ENCODE assay signal across 8 cellular contexts in genomic region chr6:109379706-109380105, GRCh38. TPM values are rescaled to one million over a fixed set of nuclear protein-coding genes. Genes with fewer than 3 reads are reported as not detected.
A peak's percentile ranks its signal among the peaks of the same experiment; 100 is the strongest.
DNase-seq lines count a peak whose midpoint lies in the region; ATAC-seq, FAIRE-seq and TF ChIP-seq lines count a peak whose summit lies in the region.

No MANE protein-coding gene starts in this region.

- H3K4me3 ChIP-seq in keratinocyte (ENCODE audit: control insufficient read depth in 2 of 3, extremely low read depth in 1 of 3, insufficient read depth in 2 of 3, low read depth in 1 of 3, low read length in 3 of 3), result peak overlapping the region; percentile 60 to 78 (median 71)
- peak overlapping the region; percentile 98 to 99 for H3K4me3 ChIP-seq in testis

- H3K27me3 Mint-ChIP-seq in activated CD8-positive, alpha-beta memory T cell treated with anti-CD3 and anti-CD28 coated beads, Interleukin-2, amount 10 ng/mL, durations not matched to agents 7 days and 5 days, result no peaks in the 10 kb centered on the region

- DNase-seq in activated CD8-positive, alpha-beta memory T cell treated with anti-CD3 and anti-CD28 coated beads, Interleukin-2, amount 10 ng/mL, durations not matched to agents 7 days and 5 days, result no peak
- no peak for DNase-seq in activated CD8-positive, alpha-beta memory T cell treated with anti-CD3 and anti-CD28 coated beads, Interleukin-2, amount 50 U/mL, for 4 hours
- DNase-seq in activated naive CD4-positive, alpha-beta T cell treated with anti-CD3 and anti-CD28 coated beads, Interleukin-2, amount 50 U/mL, for 72 hours (ENCODE audit: low spot score in 2 of 2), result no peak
- DNase-seq in keratinocyte (ENCODE audit: low read depth, low spot score) (no peak), testis (no peak), NCI-H748 (lab: John Stamatoyannopoulos, UW; ENCODE audit: unreplicated experiment) (no peak), NCI-H1105 (lab: John Stamatoyannopoulos, UW) (no peak)

- H3K36me3 Mint-ChIP-seq in activated CD8-positive, alpha-beta memory T cell treated with anti-CD3 and anti-CD28 coated beads, Interleukin-2, amount 10 ng/mL, durations not matched to agents 7 days and 5 days, result peaks cover 57% of the 10 kb centered on the region
- H3K36me3 Mint-ChIP-seq in activated naive CD4-positive, alpha-beta T cell treated with anti-CD3 and anti-CD28 coated beads, Interleukin-2, amount 50 U/mL, for 72 hours, result peaks cover 49 to 50% of the 10 kb centered on the region in 2 donors

- H3K79me2 ChIP-seq in keratinocyte (ENCODE audit: control insufficient read depth, insufficient read depth, low read length), result peaks cover 51% of the 10 kb centered on the region

- peak overlapping the region; percentile 92 for H3K4me3 Mint-ChIP-seq in activated CD8-positive, alpha-beta memory T cell treated with anti-CD3 and anti-CD28 coated beads, Interleukin-2, amount 10 ng/mL, durations not matched to agents 7 days and 5 days

- no peaks in the 10 kb centered on the region for H3K9me3 ChIP-seq in keratinocyte (ENCODE audit: control insufficient read depth, low read depth, low read length)
- H3K9me3 ChIP-seq in testis, result no peaks in the 10 kb centered on the region

- TF ChIP-seq CTCF in keratinocyte (optimal IDR thresholded peaks at IDR 0.05 in 1 of 3, IDR thresholded peaks at IDR 0.05 in 1 of 3, conservative IDR thresholded peaks at IDR 0.05 in 1 of 3; ENCODE audit: extremely low read depth in 1 of 3, insufficient read depth in 2 of 3, low read length in 3 of 3), result no peak
- TF ChIP-seq CTCF in testis (IDR thresholded peaks at IDR 0.05), result no peak

- WGBS in testis, 2 donors, result 25 to 30% methylated on average over 2 of the region's 2 CpGs

- peak overlapping the region; percentile 69 for H3K4me2 ChIP-seq in keratinocyte (ENCODE audit: control insufficient read depth, extremely low read depth, insufficient read depth, low read depth, low read length)

- H3K36me3 ChIP-seq in keratinocyte (ENCODE audit: control insufficient read depth in 2 of 2, extremely low read depth in 1 of 2, insufficient read depth in 2 of 2, low read length in 2 of 2) (peaks cover 5 to 19% of the 10 kb centered on the region in 2 experiments), testis (ENCODE audit: low read depth, missing control alignments) (no peaks in the 10 kb centered on the region)

- CTCF ChIA-PET in activated CD8-positive, alpha-beta memory T cell treated with anti-CD3 and anti-CD28 coated beads, Interleukin-2, amount 10 ng/mL, durations not matched to agents 7 days and 5 days (lab: Charles Lee), result interaction anchor here (1.3 to 1.4 kb wide), 2 partner anchors 9 to 102 kb away, joined by 3 to 4 read pairs; no protein-coding TSS in a partner anchor

- H3K4me1 Mint-ChIP-seq in activated CD8-positive, alpha-beta memory T cell treated with anti-CD3 and anti-CD28 coated beads, Interleukin-2, amount 10 ng/mL, durations not matched to agents 7 days and 5 days, result peaks cover 46% of the 10 kb centered on the region

- peak overlapping the region; percentile 97 for H3K27ac Mint-ChIP-seq in activated CD8-positive, alpha-beta memory T cell treated with anti-CD3 and anti-CD28 coated beads, Interleukin-2, amount 10 ng/mL, durations not matched to agents 7 days and 5 days
- H3K27ac Mint-ChIP-seq in activated naive CD4-positive, alpha-beta T cell treated with anti-CD3 and anti-CD28 coated beads, Interleukin-2, amount 50 U/mL, for 72 hours, result peak overlapping the region; percentile 97 to 98

- peak overlapping the region; percentile 95 for H3K9ac ChIP-seq in keratinocyte (ENCODE audit: control insufficient read depth, extremely low read depth, insufficient read depth, low read length)

- H3K9me3 Mint-ChIP-seq in activated CD8-positive, alpha-beta memory T cell treated with anti-CD3 and anti-CD28 coated beads, Interleukin-2, amount 10 ng/mL, durations not matched to agents 7 days and 5 days (ENCODE audit: low read depth), result no peaks in the 10 kb centered on the region
- H3K9me3 Mint-ChIP-seq in activated naive CD4-positive, alpha-beta T cell treated with anti-CD3 and anti-CD28 coated beads, Interleukin-2, amount 50 U/mL, for 72 hours, result no peaks in the 10 kb centered on the region

- no peak for ATAC-seq in activated CD8-positive, alpha-beta memory T cell treated with anti-CD3 and anti-CD28 coated beads, Interleukin-2, amount 10 ng/mL, durations not matched to agents 7 days and 5 days
- no peak for ATAC-seq in activated naive CD4-positive, alpha-beta T cell treated with anti-CD3 and anti-CD28 coated beads, Interleukin-2, amount 50 U/mL, for 72 hours
- ATAC-seq in HG03469 (IDR thresholded peaks at IDR 0.05; ENCODE audit: unreplicated experiment), result no peak

- H3K4me1 ChIP-seq in keratinocyte (ENCODE audit: control insufficient read depth, extremely low read depth, insufficient read depth, low read length) (peaks cover 27% of the 10 kb centered on the region), testis (peaks cover 28% of the 10 kb centered on the region)

- H3K9me1 ChIP-seq in keratinocyte (ENCODE audit: control insufficient read depth, extremely low read depth, insufficient read depth, low read length), result no peaks in the 10 kb centered on the region

- H3K27ac ChIP-seq in keratinocyte (ENCODE audit: control insufficient read depth, insufficient read depth, low read length), result no peak overlapping the region
- peak overlapping the region in 1 of 2 donors; percentile 100 for H3K27ac ChIP-seq in testis

- dilution Hi-C loops in keratinocyte (cut with MboI; ENCODE audit: extremely low pct_ligation_motif_present, low sequenced_read_pairs), result no loop called here

- H2AFZ ChIP-seq in keratinocyte (ENCODE audit: control insufficient read depth, low read length), result no peak overlapping the region

- no peak for TF ChIP-seq POLR2A in testis (IDR thresholded peaks at IDR 0.05)

- peaks cover 11% of the 10 kb centered on the region for H4K20me1 ChIP-seq in keratinocyte (ENCODE audit: control insufficient read depth, extremely low read depth, insufficient read depth, low read length)

- FAIRE-seq in keratinocyte (lab: Jason Lieb, UNC), result no peak

- H3K27me3 ChIP-seq in keratinocyte (ENCODE audit: control insufficient read depth, extremely low read depth, insufficient read depth, low read length) (no peaks in the 10 kb centered on the region), testis (no peaks in the 10 kb centered on the region)

- intact Hi-C loops in testis (cut with DNase I; ENCODE audit: low total_unique reads), result loop anchor here (10.0 kb wide), 1 partner anchor 195 kb away; no protein-coding TSS in a partner anchor

RNA-seq across cellular contexts. Expression of gene CD164, which starts 2.6 kb away (rescaled TPM):
- total RNA-seq in activated CD8-positive, alpha-beta memory T cell treated with anti-CD3 and anti-CD28 coated beads, Interleukin-2, amount 10 ng/mL, durations not matched to agents 7 days and 5 days, result 100 to 1,000 TPM; 238 to 275 TPM
- 100 to 1,000 TPM; 184 to 186 TPM for total RNA-seq in activated naive CD4-positive, alpha-beta T cell treated with anti-CD3 and anti-CD28 coated beads, Interleukin-2, amount 50 U/mL, for 72 hours
- 116 to 244 TPM (median 207 TPM) in 3 replicates for polyA plus RNA-seq in keratinocyte
- 88.3 TPM for polyA plus RNA-seq in keratinocyte (2011; ENCODE audit: low read depth)
- polyA plus RNA-seq in keratinocyte (2011; cell fraction: cytosol; rRNA removed), result 61.3 and 110 TPM in 2 replicates
- polyA plus RNA-seq in keratinocyte (2011; cell fraction: nucleus; rRNA removed), result 133 and 159 TPM in 2 replicates
- 114 and 123 TPM in 2 replicates for polyA plus RNA-seq in keratinocyte (2012; ENCODE audit: low replicate concordance)
- 83.3 to 164 TPM (median 159 TPM) in 3 replicates for polyA minus RNA-seq in keratinocyte
- 275 TPM for polyA minus RNA-seq in keratinocyte (2011; cell fraction: cytosol; rRNA and poly(A)+ RNA removed)
- 157 and 212 TPM in 2 replicates for polyA minus RNA-seq in keratinocyte (2011; cell fraction: nucleus; rRNA and poly(A)+ RNA removed)
- 100 to 1,000 TPM; 219 to 232 TPM for total RNA-seq in testis
- 209 TPM for polyA plus RNA-seq in testis (ENCODE audit: insufficient read depth, low read depth, low replicate concordance)
